ENCODE assay signal across 1 cellular context in the genomic region with DNA sequence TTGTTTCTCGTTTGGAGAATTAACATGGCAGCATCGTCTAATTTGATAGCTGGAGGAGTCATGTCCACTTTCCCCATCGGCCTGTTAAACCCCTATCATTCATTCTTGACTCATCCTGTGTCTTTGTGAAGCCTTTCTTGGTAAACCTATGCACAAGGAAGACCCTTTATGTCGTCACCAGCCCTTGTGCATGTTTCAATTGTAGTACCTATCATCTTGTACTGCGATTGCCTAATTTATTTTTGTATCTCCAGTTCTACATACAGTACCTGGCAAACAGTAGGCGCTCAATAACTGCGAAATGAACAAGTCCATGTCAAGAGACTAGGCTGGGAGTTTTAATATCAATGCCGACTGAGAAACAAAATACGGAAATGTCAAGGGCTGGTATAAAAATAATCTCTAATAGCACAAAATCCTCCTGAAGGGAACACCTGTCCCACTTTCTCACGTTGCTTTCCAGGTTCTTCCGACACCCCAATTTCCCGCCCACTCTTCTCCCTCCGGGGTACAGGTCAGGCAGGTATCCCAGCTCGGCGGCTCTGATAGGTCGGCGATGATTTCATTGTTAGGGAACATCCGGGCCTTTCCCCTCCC.
A peak's percentile ranks its signal among the peaks of the same experiment; 100 is the strongest.
TF ChIP-seq lines count a peak whose summit lies in the region.

No MANE protein-coding gene starts in this region.

TF ChIP-seq in K562, 482 proteins besides CTCF, POLR2A, EP300 and RAD21 (continued from another document):
- TF ChIP-seq, protein P1, sequence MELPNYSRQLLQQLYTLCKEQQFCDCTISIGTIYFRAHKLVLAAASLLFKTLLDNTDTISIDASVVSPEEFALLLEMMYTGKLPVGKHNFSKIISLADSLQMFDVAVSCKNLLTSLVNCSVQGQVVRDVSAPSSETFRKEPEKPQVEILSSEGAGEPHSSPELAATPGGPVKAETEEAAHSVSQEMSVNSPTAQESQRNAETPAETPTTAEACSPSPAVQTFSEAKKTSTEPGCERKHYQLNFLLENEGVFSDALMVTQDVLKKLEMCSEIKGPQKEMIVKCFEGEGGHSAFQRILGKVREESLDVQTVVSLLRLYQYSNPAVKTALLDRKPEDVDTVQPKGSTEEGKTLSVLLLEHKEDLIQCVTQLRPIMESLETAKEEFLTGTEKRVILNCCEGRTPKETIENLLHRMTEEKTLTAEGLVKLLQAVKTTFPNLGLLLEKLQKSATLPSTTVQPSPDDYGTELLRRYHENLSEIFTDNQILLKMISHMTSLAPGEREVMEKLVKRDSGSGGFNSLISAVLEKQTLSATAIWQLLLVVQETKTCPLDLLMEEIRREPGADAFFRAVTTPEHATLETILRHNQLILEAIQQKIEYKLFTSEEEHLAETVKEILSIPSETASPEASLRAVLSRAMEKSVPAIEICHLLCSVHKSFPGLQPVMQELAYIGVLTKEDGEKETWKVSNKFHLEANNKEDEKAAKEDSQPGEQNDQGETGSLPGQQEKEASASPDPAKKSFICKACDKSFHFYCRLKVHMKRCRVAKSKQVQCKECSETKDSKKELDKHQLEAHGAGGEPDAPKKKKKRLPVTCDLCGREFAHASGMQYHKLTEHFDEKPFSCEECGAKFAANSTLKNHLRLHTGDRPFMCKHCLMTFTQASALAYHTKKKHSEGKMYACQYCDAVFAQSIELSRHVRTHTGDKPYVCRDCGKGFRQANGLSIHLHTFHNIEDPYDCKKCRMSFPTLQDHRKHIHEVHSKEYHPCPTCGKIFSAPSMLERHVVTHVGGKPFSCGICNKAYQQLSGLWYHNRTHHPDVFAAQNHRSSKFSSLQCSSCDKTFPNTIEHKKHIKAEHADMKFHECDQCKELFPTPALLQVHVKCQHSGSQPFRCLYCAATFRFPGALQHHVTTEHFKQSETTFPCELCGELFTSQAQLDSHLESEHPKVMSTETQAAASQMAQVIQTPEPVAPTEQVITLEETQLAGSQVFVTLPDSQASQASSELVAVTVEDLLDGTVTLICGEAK (IDR thresholded peaks at IDR 0.05): peak; percentile 85
- TF ChIP-seq, protein P1 (CRISPR knock-in tag; IDR thresholded peaks at IDR 0.05): no peak
- TF ChIP-seq, protein P2, sequence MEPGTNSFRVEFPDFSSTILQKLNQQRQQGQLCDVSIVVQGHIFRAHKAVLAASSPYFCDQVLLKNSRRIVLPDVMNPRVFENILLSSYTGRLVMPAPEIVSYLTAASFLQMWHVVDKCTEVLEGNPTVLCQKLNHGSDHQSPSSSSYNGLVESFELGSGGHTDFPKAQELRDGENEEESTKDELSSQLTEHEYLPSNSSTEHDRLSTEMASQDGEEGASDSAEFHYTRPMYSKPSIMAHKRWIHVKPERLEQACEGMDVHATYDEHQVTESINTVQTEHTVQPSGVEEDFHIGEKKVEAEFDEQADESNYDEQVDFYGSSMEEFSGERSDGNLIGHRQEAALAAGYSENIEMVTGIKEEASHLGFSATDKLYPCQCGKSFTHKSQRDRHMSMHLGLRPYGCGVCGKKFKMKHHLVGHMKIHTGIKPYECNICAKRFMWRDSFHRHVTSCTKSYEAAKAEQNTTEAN (CRISPR knock-in tag; IDR thresholded peaks at IDR 0.05): no peak
- TF ChIP-seq FOXA3 (CRISPR knock-in tag; conservative IDR thresholded peaks at IDR 0.05 in 1 of 2, IDR thresholded peaks at IDR 0.05 in 1 of 2) (no peak), IFI16 (CRISPR knock-in tag; IDR thresholded peaks at IDR 0.05) (no peak), ZBTB17 (CRISPR knock-in tag; IDR thresholded peaks at IDR 0.05) (no peak), GATAD2B (IDR thresholded peaks at IDR 0.05; ENCODE audit: borderline replicate concordance) (0 out of 2 replicates have a peak, but pooled peaks have one; percentile 25), POLR3A (IDR thresholded peaks at IDR 0.05; ENCODE audit: borderline replicate concordance, extremely low read depth, insufficient read depth, insufficient read length) (no peak), CHD4 (IDR thresholded peaks at IDR 0.05; ENCODE audit: insufficient read depth, insufficient replicate concordance, low read depth, low read length, poor library complexity, severe bottlenecking) (peak; percentile 34)
- TF ChIP-seq, protein P3, sequence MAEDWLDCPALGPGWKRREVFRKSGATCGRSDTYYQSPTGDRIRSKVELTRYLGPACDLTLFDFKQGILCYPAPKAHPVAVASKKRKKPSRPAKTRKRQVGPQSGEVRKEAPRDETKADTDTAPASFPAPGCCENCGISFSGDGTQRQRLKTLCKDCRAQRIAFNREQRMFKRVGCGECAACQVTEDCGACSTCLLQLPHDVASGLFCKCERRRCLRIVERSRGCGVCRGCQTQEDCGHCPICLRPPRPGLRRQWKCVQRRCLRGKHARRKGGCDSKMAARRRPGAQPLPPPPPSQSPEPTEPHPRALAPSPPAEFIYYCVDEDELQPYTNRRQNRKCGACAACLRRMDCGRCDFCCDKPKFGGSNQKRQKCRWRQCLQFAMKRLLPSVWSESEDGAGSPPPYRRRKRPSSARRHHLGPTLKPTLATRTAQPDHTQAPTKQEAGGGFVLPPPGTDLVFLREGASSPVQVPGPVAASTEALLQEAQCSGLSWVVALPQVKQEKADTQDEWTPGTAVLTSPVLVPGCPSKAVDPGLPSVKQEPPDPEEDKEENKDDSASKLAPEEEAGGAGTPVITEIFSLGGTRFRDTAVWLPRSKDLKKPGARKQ (CRISPR knock-in tag; IDR thresholded peaks at IDR 0.05): peak; percentile 59; the same call in 1 of the 2 replicates
TF ChIP-seq in K562: peak in this region for 30.
